Comparison of ENCODE assay signal across 9 cellular contexts in genomic region chr13:63680704-63681103, GRCh38.
"Had no signal": no experiment of that assay in that cellular context is flagged by ENCODE, and none has a peak within 500 bp of the region (broad histone marks: within the 10 kb centered on the region; RNA-seq: fewer than 3 reads in every experiment).

No MANE protein-coding gene starts in this region.

- DNase-seq: caudate nucleus; colonic mucosa; heart left ventricle; stimulated activated CD4-positive, alpha-beta T cell treated with anti-CD3 and anti-CD28 coated beads, Interleukin-4, amount 100 ng/mL, for 1 hour; stimulated activated CD8-positive, alpha-beta memory T cell treated with anti-CD3 and anti-CD28 coated beads, Interleukin-4, amount 100 ng/mL, for 48 hours; stimulated activated naive CD8-positive, alpha-beta T cell treated with anti-CD3 and anti-CD28 coated beads, Interleukin-15, Interleukin-2, amounts not matched to agents 100 U/mL and 50 U/mL, for 24 hours; upper lobe of right lung had no signal

- H3K27ac ChIP-seq: colonic mucosa, heart left ventricle, parathyroid adenoma, upper lobe of right lung had no signal

- H3K4me1 ChIP-seq: colonic mucosa, heart left ventricle, parathyroid adenoma, upper lobe of right lung had no signal

- H3K9me3 ChIP-seq: colonic mucosa, upper lobe of right lung had no signal

- H2AFZ ChIP-seq: parathyroid adenoma had no signal

- H3K36me3 ChIP-seq: colonic mucosa, heart left ventricle, upper lobe of right lung had no signal

- H3K27me3 ChIP-seq: colonic mucosa, heart left ventricle, upper lobe of right lung had no signal

- H3K4me3 ChIP-seq: colonic mucosa, heart left ventricle, upper lobe of right lung had no signal

- ATAC-seq: activated CD4-positive, CD25-positive, alpha-beta regulatory T cell treated with anti-CD3 and anti-CD28 coated beads, Interleukin-2, amount 50 U/mL, for 24 hours; heart left ventricle; stimulated activated naive CD8-positive, alpha-beta T cell treated with anti-CD3 and anti-CD28 coated beads, Interleukin-15, Interleukin-2, amounts not matched to agents 100 U/mL and 50 U/mL, for 24 hours; upper lobe of right lung had no signal

- H3K9ac ChIP-seq: parathyroid adenoma had no signal

- H3K79me2 ChIP-seq: parathyroid adenoma had no signal
